In genomic region chr7:135976312-135977019, GRCh38 we compare ENCODE assay signal across 8 cellular contexts. TPM values are rescaled to one million over a fixed set of nuclear protein-coding genes. Genes with fewer than 3 reads are reported as not detected.
DNase-seq lines count a peak whose midpoint lies in the region; ATAC-seq and TF ChIP-seq lines count a peak whose summit lies in the region.

No MANE protein-coding gene starts in this region.

- TF ChIP-seq CTCF in fibroblast of pulmonary artery (IDR thresholded peaks at IDR 0.05; ENCODE audit: low read length, missing control alignments) (no peak), neutrophil (IDR thresholded peaks at IDR 0.05) (no peak)

- H3K4me1 ChIP-seq in CD8-positive, alpha-beta memory T cell (ENCODE audit: insufficient read depth, low read length) = peaks cover 74% of the 10 kb centered on the region
- H3K4me1 ChIP-seq in neutrophil (ENCODE audit: control insufficient read depth in 1 of 2, insufficient read depth in 1 of 2, low read depth in 1 of 2, low read length in 1 of 2) = peaks cover 81 to 83% of the 10 kb centered on the region in 2 experiments

- peak overlapping the region; percentile 92 for H3K27ac ChIP-seq in CD8-positive, alpha-beta memory T cell (ENCODE audit: low read depth, low read length)
- peak overlapping the region; percentile 96 for H3K27ac ChIP-seq in neutrophil

- peaks cover 0 to 2% of the 10 kb centered on the region in 2 donors for H3K27me3 Mint-ChIP-seq in CD8-positive, alpha-beta memory T cell
- no peaks in the 10 kb centered on the region for H3K27me3 Mint-ChIP-seq in activated CD8-positive, alpha-beta T cell treated with anti-CD3 and anti-CD28 coated beads, Interleukin-2, amount 10 ng/mL, durations not matched to agents 7 days and 5 days (ENCODE audit: low read depth)

- H3K27ac Mint-ChIP-seq in CD8-positive, alpha-beta memory T cell = peak overlapping the region; percentile 85 to 98 (median 92)
- peak overlapping the region; percentile 93 for H3K27ac Mint-ChIP-seq in activated CD8-positive, alpha-beta T cell treated with anti-CD3 and anti-CD28 coated beads, Interleukin-2, amount 10 ng/mL, durations not matched to agents 7 days and 5 days

- no peaks in the 10 kb centered on the region for H3K27me3 ChIP-seq in CD8-positive, alpha-beta memory T cell (ENCODE audit: insufficient read depth, low read length, poor library complexity, severe bottlenecking)
- no peaks in the 10 kb centered on the region for H3K27me3 ChIP-seq in neutrophil

- H3K4me1 Mint-ChIP-seq in CD8-positive, alpha-beta memory T cell = peaks cover 72 to 98% (median 92%) of the 10 kb centered on the region in 3 donors
- peaks cover 70% of the 10 kb centered on the region for H3K4me1 Mint-ChIP-seq in activated CD8-positive, alpha-beta T cell treated with anti-CD3 and anti-CD28 coated beads, Interleukin-2, amount 10 ng/mL, durations not matched to agents 7 days and 5 days (ENCODE audit: low read depth)

- H3K36me3 ChIP-seq in CD8-positive, alpha-beta memory T cell (ENCODE audit: insufficient read depth, low read length) = no peaks in the 10 kb centered on the region
- no peaks in the 10 kb centered on the region for H3K36me3 ChIP-seq in neutrophil

- H3K9me3 Mint-ChIP-seq in CD8-positive, alpha-beta memory T cell = no peaks in the 10 kb centered on the region
- no peaks in the 10 kb centered on the region for H3K9me3 Mint-ChIP-seq in activated CD8-positive, alpha-beta T cell treated with anti-CD3 and anti-CD28 coated beads, Interleukin-2, amount 10 ng/mL, durations not matched to agents 7 days and 5 days (ENCODE audit: insufficient read depth)

- no peaks in the 10 kb centered on the region for H3K9me3 ChIP-seq in CD8-positive, alpha-beta memory T cell (ENCODE audit: low read length)
- H3K9me3 ChIP-seq in neutrophil = no peaks in the 10 kb centered on the region

- peak overlapping the region; percentile 80 for H3K4me3 ChIP-seq in CD8-positive, alpha-beta memory T cell (ENCODE audit: low read length)
- peak overlapping the region; percentile 95 for H3K4me3 ChIP-seq in fibroblast of pulmonary artery (replicated peaks; ENCODE audit: low read depth, low read length)
- peak overlapping the region; percentile 76 to 99 for H3K4me3 ChIP-seq in neutrophil (ENCODE audit: low read depth in 1 of 2, low read length in 1 of 2)

- POLR2A ChIA-PET in CD8-positive, alpha-beta memory T cell (lab: Charles Lee) = no interaction called here
- POLR2A ChIA-PET in activated CD8-positive, alpha-beta T cell treated with anti-CD3 and anti-CD28 coated beads, Interleukin-2, amount 10 ng/mL, durations not matched to agents 7 days and 5 days (lab: Charles Lee) = no interaction called here

- CTCF ChIA-PET in CD8-positive, alpha-beta memory T cell (lab: Charles Lee) = no interaction called here
- CTCF ChIA-PET in activated CD8-positive, alpha-beta T cell treated with anti-CD3 and anti-CD28 coated beads, Interleukin-2, amount 10 ng/mL, durations not matched to agents 7 days and 5 days (lab: Charles Lee) = interaction anchor here (1.1 kb wide), 1 partner anchor 24 kb away, joined by 3 read pairs; no protein-coding TSS in a partner anchor

- peak overlapping the region; percentile 86 to 97 (median 96) for H3K4me3 Mint-ChIP-seq in CD8-positive, alpha-beta memory T cell
- H3K4me3 Mint-ChIP-seq in activated CD8-positive, alpha-beta T cell treated with anti-CD3 and anti-CD28 coated beads, Interleukin-2, amount 10 ng/mL, durations not matched to agents 7 days and 5 days = peak overlapping the region; percentile 95

- H3K36me3 Mint-ChIP-seq in CD8-positive, alpha-beta memory T cell = peaks cover 0 to 37% (median 3%) of the 10 kb centered on the region in 3 donors
- peaks cover 30% of the 10 kb centered on the region for H3K36me3 Mint-ChIP-seq in activated CD8-positive, alpha-beta T cell treated with anti-CD3 and anti-CD28 coated beads, Interleukin-2, amount 10 ng/mL, durations not matched to agents 7 days and 5 days (ENCODE audit: low read depth)

- peak; percentile 8 for ATAC-seq in GM19463 (IDR thresholded peaks at IDR 0.05; ENCODE audit: unreplicated experiment)
- ATAC-seq in activated CD8-positive, alpha-beta T cell treated with anti-CD3 and anti-CD28 coated beads, Interleukin-2, amount 10 ng/mL, durations not matched to agents 7 days and 5 days = peak; percentile 22
- no peak for ATAC-seq in GM19467 (IDR thresholded peaks at IDR 0.05; ENCODE audit: unreplicated experiment)

- peak; percentile 15 to 63 (median 37) for DNase-seq in CD8-positive, alpha-beta memory T cell
- peak; percentile 44 for DNase-seq in HuH-7 (ENCODE audit: low spot score)
- DNase-seq in activated CD8-positive, alpha-beta T cell treated with anti-CD3 and anti-CD28 coated beads, Interleukin-2, amount 10 ng/mL, durations not matched to agents 7 days and 5 days = peak; percentile 57
- DNase-seq in fibroblast of pulmonary artery (ENCODE audit: low read depth) = no peak
- no peak for DNase-seq in AG08396 (ENCODE audit: low spot score)

RNA-seq across cellular contexts. Expression of gene MTPN, which starts 0.7 kb away (rescaled TPM):
- 100 to 1,000 TPM; 143 to 147 TPM for total RNA-seq in CD8-positive, alpha-beta memory T cell
- 101 TPM for polyA plus RNA-seq in CD8-positive, alpha-beta memory T cell
- 100 to 1,000 TPM; 138 to 142 TPM for total RNA-seq in activated CD8-positive, alpha-beta T cell treated with anti-CD3 and anti-CD28 coated beads, Interleukin-2, amount 10 ng/mL, durations not matched to agents 7 days and 5 days

Comparison
In these comparisons a context has a peak if more than half of its experiments do, and no peak if none do; other contexts are left out.
1. DNase-seq: peak in CD8-positive, alpha-beta memory T cell (5 of 5), HuH-7 (single experiment) and activated CD8-positive, alpha-beta T cell treated with anti-CD3 and anti-CD28 coated beads, Interleukin-2, amount 10 ng/mL, durations not matched to agents 7 days and 5 days (single experiment); none in fibroblast of pulmonary artery (single experiment) and AG08396 (single experiment).
2. Peak in every context shown above with its lines, with median percentiles within 50 percentile points of each other: H3K4me3 ChIP-seq.